ENCODE assay signal across 9 cellular contexts in the genomic region with DNA sequence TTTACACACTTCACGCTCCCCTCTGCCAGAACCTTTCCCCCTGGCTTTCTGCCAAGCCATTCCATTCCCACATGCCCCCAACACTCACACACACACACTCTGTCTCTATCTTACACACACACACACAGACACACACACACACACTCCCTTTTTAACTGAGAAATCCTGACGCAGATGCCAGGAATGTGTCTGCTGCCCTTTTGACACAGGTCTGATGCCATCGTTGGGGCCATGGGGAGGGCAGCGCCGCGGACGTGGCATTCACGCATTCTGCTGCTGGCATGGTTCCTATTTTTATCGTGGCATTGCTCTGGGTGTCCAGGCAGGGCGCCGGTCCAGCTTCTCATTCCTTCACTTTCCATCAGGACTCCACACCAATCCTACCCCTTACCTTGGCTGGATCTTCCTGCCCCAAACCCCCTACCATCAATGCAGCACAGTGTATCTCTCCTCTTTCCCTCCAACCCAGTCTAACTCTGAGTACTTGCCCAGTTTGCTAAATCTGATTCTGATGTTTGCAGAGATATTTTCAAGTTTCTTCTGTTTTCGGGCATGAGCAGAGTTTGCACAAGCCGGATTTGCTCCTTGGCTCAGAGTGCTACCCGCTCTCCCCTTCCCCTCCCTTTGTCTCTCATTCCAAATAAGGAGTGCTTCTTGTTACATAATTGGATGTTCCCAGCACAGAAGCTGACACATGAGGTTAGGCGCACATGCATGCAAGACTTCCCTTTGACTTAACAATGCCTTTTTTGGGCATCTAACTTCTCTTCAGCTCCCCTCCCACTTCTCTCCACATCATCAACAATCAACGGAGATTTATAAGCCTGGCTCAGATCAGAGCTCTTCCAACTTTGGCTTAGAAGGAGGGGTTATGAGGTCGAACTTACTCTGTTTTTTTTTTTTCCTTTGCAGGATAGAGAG. TPM values are rescaled to one million over a fixed set of nuclear protein-coding genes. Genes with fewer than 3 reads are reported as not detected.
A peak's percentile ranks its signal among the peaks of the same experiment; 100 is the strongest.
DNase-seq lines count a peak whose midpoint lies in the region; TF ChIP-seq lines count a peak whose summit lies in the region.
"Had no signal": no experiment of that assay in that cellular context is flagged by ENCODE, and none has a peak within 500 bp of the region (broad histone marks: within the 10 kb centered on the region; RNA-seq: fewer than 3 reads in every experiment).

No MANE protein-coding gene starts in this region.

- H3K27me3 ChIP-seq in brain microvascular endothelial cell (replicated peaks) (no peaks in the 10 kb centered on the region), stomach (no peaks in the 10 kb centered on the region)

- DNase-seq in HFFc6 (no peak), brain microvascular endothelial cell (peak; percentile 94), kidney glomerular epithelial cell (lab: John Stamatoyannopoulos, UW) (peak; percentile 96), stomach (peak; percentile 50), NCI-H2171 (lab: John Stamatoyannopoulos, UW) (no peak), cerebellum (ENCODE audit: low spot score) (no peak)
- no peak for DNase-seq in effector CD4-positive, alpha-beta T cell
- DNase-seq in stimulated activated CD4-positive, alpha-beta T cell treated with anti-CD3 and anti-CD28 coated beads, Interleukin-4, amount 100 ng/mL, for 4 hours, result no peak
- DNase-seq: activated naive CD8-positive, alpha-beta T cell treated with anti-CD3 and anti-CD28 coated beads, Interleukin-2, amount 50 U/mL, for 24 hours had no signal

- no peak for TF ChIP-seq POLR2A in stomach (IDR thresholded peaks at IDR 0.05)

- peak; percentile 98 for TF ChIP-seq EP300 in stomach (IDR thresholded peaks at IDR 0.05)

- in situ Hi-C loops in brain microvascular endothelial cell (cut with HindIII; ENCODE audit: low pct_ligation_motif_present, low sequenced_read_pairs), result no loop called here

- no peaks in the 10 kb centered on the region for H3K9me3 ChIP-seq in stomach

- peaks cover 40% of the 10 kb centered on the region for H3K36me3 Mint-ChIP-seq in HFFc6 (ENCODE audit: low read depth)

- H3K27ac ChIP-seq in brain microvascular endothelial cell (peak overlapping the region; percentile 98), stomach (peak overlapping the region; percentile 54 to 92 (median 79))

- no peaks in the 10 kb centered on the region; the same call in 1 of the 2 replicates for H3K27me3 Mint-ChIP-seq in HFFc6 (ENCODE audit: insufficient read depth)
- H3K27me3 Mint-ChIP-seq: activated naive CD8-positive, alpha-beta T cell treated with anti-CD3 and anti-CD28 coated beads, Interleukin-2, amount 50 U/mL, for 24 hours had no signal

- H3K36me3 ChIP-seq in brain microvascular endothelial cell (replicated peaks) (peaks cover 42% of the 10 kb centered on the region), stomach (peaks cover 47 to 99% (median 96%) of the 10 kb centered on the region in 4 donors)

- WGBS in stomach, 5 donors, result 38 to 65% (median 47%) methylated on average over 17 of the region's 17 CpGs

- H3K4me3 ChIP-seq in brain microvascular endothelial cell (ENCODE audit: low read depth, low read length), result peak overlapping the region; percentile 23
- H3K4me3 ChIP-seq in stomach, result peak overlapping the region in 1 of 4 donors; percentile 16

- no peak for TF ChIP-seq CTCF in HFFc6 (IDR thresholded peaks at IDR 0.05)
- TF ChIP-seq CTCF in brain microvascular endothelial cell (IDR thresholded peaks at IDR 0.05; ENCODE audit: low read depth, low read length, missing control alignments), result no peak
- TF ChIP-seq CTCF in stomach (IDR thresholded peaks at IDR 0.05), result no peak

- peaks cover 15% of the 10 kb centered on the region for H3K4me1 Mint-ChIP-seq in HFFc6 (ENCODE audit: low read depth)

- no peak overlapping the region for H3K4me3 Mint-ChIP-seq in HFFc6
- H3K4me3 Mint-ChIP-seq: activated naive CD8-positive, alpha-beta T cell treated with anti-CD3 and anti-CD28 coated beads, Interleukin-2, amount 50 U/mL, for 24 hours had no signal

- no peaks in the 10 kb centered on the region for H3K9me3 Mint-ChIP-seq in HFFc6
- H3K9me3 Mint-ChIP-seq: activated naive CD8-positive, alpha-beta T cell treated with anti-CD3 and anti-CD28 coated beads, Interleukin-2, amount 50 U/mL, for 24 hours had no signal

- intact Hi-C loops in stomach (cut with DNase I; ENCODE audit: low total_unique reads), result no loop called here

- peaks cover 16 to 53% (median 36%) of the 10 kb centered on the region in 4 donors for H3K4me1 ChIP-seq in stomach

- H3K27ac Mint-ChIP-seq in HFFc6, result peak overlapping the region; percentile 54; the same call in 1 of the 2 replicates
- H3K27ac Mint-ChIP-seq: activated naive CD8-positive, alpha-beta T cell treated with anti-CD3 and anti-CD28 coated beads, Interleukin-2, amount 50 U/mL, for 24 hours had no signal

RNA-seq across cellular contexts. Expression of a gene that starts 18.8 kb away (rescaled TPM):
- total RNA-seq in HFFc6 (2021; fragmentation: NEBNext Ultra II Directional; extraction: Animal tissue kit (Norgen Biotek cat#: 25700)), result 10 to 100 TPM; 44.2 to 56.7 (median 50.2) TPM
- total RNA-seq in stomach (100 to 1,000 TPM in 1 of 5 donors, 10 to 100 TPM in 4; 45.5 to 173 (median 80.4) TPM), cerebellum (49.6 TPM)
- polyA plus RNA-seq in stomach, result 10 to 100 TPM in 2 of 3 donors, 1 to 10 TPM in 1; 8.7 to 11.6 (median 11.3) TPM

Comparison
In these comparisons a context has a peak if more than half of its experiments do, and no peak if none do; other contexts are left out.
1. DNase-seq: peak in brain microvascular endothelial cell (single experiment), kidney glomerular epithelial cell (single experiment) and stomach (single experiment); none in HFFc6 (single experiment), effector CD4-positive, alpha-beta T cell (single experiment), NCI-H2171 (single experiment), stimulated activated CD4-positive, alpha-beta T cell treated with anti-CD3 and anti-CD28 coated beads, Interleukin-4, amount 100 ng/mL, for 4 hours (0 of 2) and cerebellum (single experiment).